15 cellular contexts compared by ENCODE assay signal in the genomic region with DNA sequence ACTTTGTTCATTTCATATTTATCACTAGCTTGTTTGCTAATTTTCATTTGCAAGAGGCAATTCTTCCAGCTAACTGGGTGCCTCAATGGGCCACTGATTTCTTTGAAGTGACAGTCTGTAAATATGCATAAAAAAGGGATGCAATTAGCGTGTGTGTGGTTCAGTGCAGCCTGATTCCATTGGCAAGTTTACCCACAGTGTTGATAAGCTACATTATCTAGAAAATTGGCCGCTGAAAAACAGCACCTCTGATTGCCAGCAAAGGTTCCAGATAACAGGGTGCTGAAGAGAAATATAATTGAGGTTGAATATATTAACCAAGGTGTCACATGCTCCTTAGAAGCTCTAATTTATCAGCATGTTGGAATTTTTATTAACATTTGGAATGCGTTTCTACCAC.
"Had no signal": no experiment of that assay in that cellular context is flagged by ENCODE, and none has a peak within 500 bp of the region (broad histone marks: within the 10 kb centered on the region; RNA-seq: fewer than 3 reads in every experiment).

No MANE protein-coding gene starts in this region.

- H3K4me1 Mint-ChIP-seq: naive thymus-derived CD4-positive, alpha-beta T cell had no signal

- H3K27ac Mint-ChIP-seq: naive thymus-derived CD4-positive, alpha-beta T cell; nephron progenitor cell had no signal

- H3K4me1 ChIP-seq: psoas muscle had no signal

- ATAC-seq: heart left ventricle; left colon; left ventricle myocardium superior; naive thymus-derived CD4-positive, alpha-beta T cell; psoas muscle; stimulated activated naive CD8-positive, alpha-beta T cell treated with anti-CD3 and anti-CD28 coated beads, Interleukin-15, Interleukin-2, amounts not matched to agents 100 U/mL and 50 U/mL, for 24 hours had no signal

- H3K36me3 Mint-ChIP-seq: naive thymus-derived CD4-positive, alpha-beta T cell had no signal

- DNase-seq: cerebellar nuclear complex; dermis blood vessel endothelial cell; foreskin melanocyte; heart left ventricle; left colon; left ventricle myocardium superior; naive thymus-derived CD4-positive, alpha-beta T cell; nephron progenitor cell; psoas muscle; sigmoid colon; stimulated activated naive CD8-positive, alpha-beta T cell treated with anti-CD3 and anti-CD28 coated beads, Interleukin-15, Interleukin-2, amounts not matched to agents 100 U/mL and 50 U/mL, for 24 hours; transverse colon had no signal

- H3K4me3 ChIP-seq: cardiac muscle cell, heart left ventricle, lung, psoas muscle, sigmoid colon, skin epidermis, transverse colon had no signal

- H3K36me3 ChIP-seq: cardiac muscle cell, heart left ventricle, sigmoid colon, transverse colon had no signal

- H3K27me3 ChIP-seq: cardiac muscle cell, sigmoid colon had no signal

- H3K27ac ChIP-seq: cardiac muscle cell, heart left ventricle, psoas muscle, skin epidermis, transverse colon had no signal

- H3K9me3 ChIP-seq: heart left ventricle, psoas muscle, sigmoid colon, transverse colon had no signal

- H3K4me3 Mint-ChIP-seq: naive thymus-derived CD4-positive, alpha-beta T cell; nephron progenitor cell had no signal
